ENCODE assay signal across 28 cellular contexts in the genomic region with DNA sequence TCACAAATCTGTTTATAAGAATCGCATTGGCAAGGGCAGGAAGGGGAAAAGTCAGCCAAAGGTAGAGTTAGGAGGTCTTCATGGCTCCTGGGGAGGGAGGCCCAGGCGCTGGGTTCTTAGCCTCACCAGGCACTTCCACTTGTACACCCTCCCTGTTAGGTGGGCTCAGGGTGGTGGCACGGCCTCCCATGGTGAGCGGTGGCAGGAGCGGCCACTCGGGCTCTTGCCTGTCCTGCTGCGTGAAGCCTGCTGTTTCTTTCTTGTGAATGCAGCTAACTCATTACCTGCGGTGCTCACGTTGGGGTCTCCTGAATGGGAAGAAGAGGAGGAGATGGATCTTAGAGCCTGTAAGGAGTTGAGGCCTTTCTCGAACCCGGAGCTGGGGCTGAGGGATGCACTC. TPM values are rescaled to one million over a fixed set of nuclear protein-coding genes. Genes with fewer than 3 reads are reported as not detected.
"Had no signal": no experiment of that assay in that cellular context is flagged by ENCODE, and none has a peak within 500 bp of the region (broad histone marks: within the 10 kb centered on the region; RNA-seq: fewer than 3 reads in every experiment).

No MANE protein-coding gene starts in this region.

- H3K4me3 ChIP-seq: breast epithelium had no signal

- H3K9ac ChIP-seq: SK-N-SH had no signal

- H3K9me3 Mint-ChIP-seq: activated naive CD4-positive, alpha-beta T cell treated with anti-CD3 and anti-CD28 coated beads, Interleukin-2, amount 50 U/mL, for 24 hours had no signal

- H3K9me3 ChIP-seq: breast epithelium, SK-N-SH had no signal

- H3K4me3 Mint-ChIP-seq: activated CD8-positive, alpha-beta T cell treated with anti-CD3 and anti-CD28 coated beads, Interleukin-2, amount 10 ng/mL, durations not matched to agents 7 days and 5 days; activated naive CD4-positive, alpha-beta T cell treated with anti-CD3 and anti-CD28 coated beads, Interleukin-2, amount 50 U/mL, for 24 hours had no signal

- H3K36me3 Mint-ChIP-seq: activated naive CD4-positive, alpha-beta T cell treated with anti-CD3 and anti-CD28 coated beads, Interleukin-2, amount 50 U/mL, for 24 hours had no signal

- H3K27ac Mint-ChIP-seq: activated CD8-positive, alpha-beta T cell treated with anti-CD3 and anti-CD28 coated beads, Interleukin-2, amount 10 ng/mL, durations not matched to agents 7 days and 5 days; activated naive CD4-positive, alpha-beta T cell treated with anti-CD3 and anti-CD28 coated beads, Interleukin-2, amount 50 U/mL, for 24 hours had no signal

- H3K27ac ChIP-seq: breast epithelium had no signal

- DNase-seq: activated CD4-positive, alpha-beta T cell treated with anti-CD3 and anti-CD28 coated beads for 48 hours; activated CD4-positive, alpha-beta T cell treated with anti-CD3 and anti-CD28 coated beads, Interleukin-2, amount 50 U/mL, for 4 hours; activated CD4-positive, CD25-positive, alpha-beta regulatory T cell treated with anti-CD3 and anti-CD28 coated beads, Interleukin-2, amount 50 U/mL, for 72 hours; activated CD8-positive, alpha-beta memory T cell treated with anti-CD3 and anti-CD28 coated beads, Interleukin-2, amount 50 U/mL, for 48 hours; activated CD8-positive, alpha-beta T cell treated with anti-CD3 and anti-CD28 coated beads, Interleukin-2, amount 10 ng/mL, durations not matched to agents 7 days and 5 days; activated effector memory CD4-positive, alpha-beta T cell treated with Interleukin-2 at 50 U/mL for 16 hours; activated naive CD4-positive, alpha-beta T cell; activated T-cell treated with anti-CD3 and anti-CD28 coated beads, Interleukin-2, amount 50 U/mL, for 1 hour; Kasumi-1; KBM-7; NCI-H1048; NCI-H146; NCI-H1930; NCI-H2171; NCI-H526; NCI-H774; NK-92 treated with Interleukin-12 subunit alpha and Interleukin-12 subunit beta, amount 100 ng/mL, for 24 hours; OCI-M1; RPMI8226 had no signal

- H3K27me3 ChIP-seq: breast epithelium had no signal

- H3K4me1 ChIP-seq: breast epithelium had no signal

- H3K27me3 Mint-ChIP-seq: activated naive CD4-positive, alpha-beta T cell treated with anti-CD3 and anti-CD28 coated beads, Interleukin-2, amount 50 U/mL, for 24 hours had no signal

- ATAC-seq: activated CD8-positive, alpha-beta T cell treated with anti-CD3 and anti-CD28 coated beads, Interleukin-2, amount 10 ng/mL, durations not matched to agents 7 days and 5 days; Panc1; Right ventricle myocardium inferior had no signal

- H3K36me3 ChIP-seq: breast epithelium had no signal

- H3K4me2 ChIP-seq: SK-N-SH had no signal

RNA-seq across cellular contexts. Expression of a gene that starts 40.8 kb away (rescaled TPM):
- total RNA-seq: M059J, NCI-H460 had no signal

RNA-seq across cellular contexts. Expression of a gene that starts 52.4 kb away (rescaled TPM):
- total RNA-seq: activated CD8-positive, alpha-beta T cell treated with anti-CD3 and anti-CD28 coated beads, Interleukin-2, amount 10 ng/mL, durations not matched to agents 7 days and 5 days; aorta; breast epithelium; M059J; NCI-H460; T-helper 1 cell treated with Interleukin-12 subunit alpha and Interleukin-12 subunit beta and Interleukin-4 antibody, amounts not matched to agents 30 ng/mL and 1 ng/mL, for 36 hours had no signal
- polyA plus RNA-seq: SK-N-SH had no signal
